Comparison of ENCODE assay signal across 34 cellular contexts in genomic region chr1:197066277-197066676, GRCh38. TPM values are rescaled to one million over a fixed set of nuclear protein-coding genes. Genes with fewer than 3 reads are reported as not detected.
"Had no signal": no experiment of that assay in that cellular context is flagged by ENCODE, and none has a peak within 500 bp of the region (broad histone marks: within the 10 kb centered on the region; RNA-seq: fewer than 3 reads in every experiment).

No MANE protein-coding gene starts in this region.

- FAIRE-seq: bronchial epithelial cell had no signal

- H3K27me3 ChIP-seq: ascending aorta, cardiac muscle cell had no signal

- DNase-seq: activated B cell treated with CpG ODN at 0.5 μM for 24 hours; activated CD4-positive, alpha-beta memory T cell treated with anti-CD3 and anti-CD28 coated beads for 36 hours; activated CD4-positive, alpha-beta T cell treated with anti-CD3 and anti-CD28 coated beads for 4 hours; activated CD4-positive, alpha-beta T cell treated with anti-CD3 and anti-CD28 coated beads, Interleukin-2, amount 10 ng/mL, durations not matched to agents 24 days and 14 days; activated CD4-positive, alpha-beta T cell treated with anti-CD3 and anti-CD28 coated beads, Interleukin-2, amount 50 U/mL, for 1 hour; activated CD4-positive, alpha-beta T cell treated with anti-CD3 and anti-CD28 coated beads, Interleukin-2, amount 50 U/mL, for 4 hours; activated CD4-positive, CD25-positive, alpha-beta regulatory T cell treated with anti-CD3 and anti-CD28 coated beads, Interleukin-2, amount 50 U/mL, for 72 hours; activated CD8-positive, alpha-beta memory T cell treated with anti-CD3 and anti-CD28 coated beads, Interleukin-2, amount 50 U/mL, for 4 hours; activated CD8-positive, alpha-beta T cell treated with anti-CD3 and anti-CD28 coated beads for 36 hours; activated effector memory CD4-positive, alpha-beta T cell treated with anti-CD3 and anti-CD28 coated beads, Interleukin-2, amount 50 U/mL, for 16 hours; activated gamma-delta T cell treated with Interleukin-2 at 50 U/mL for 16 hours; activated naive CD4-positive, alpha-beta T cell; activated naive CD4-positive, alpha-beta T cell treated with anti-CD3 and anti-CD28 coated beads for 36 hours; activated naive CD8-positive, alpha-beta T cell treated with anti-CD3 and anti-CD28 coated beads, Interleukin-2, amount 10 ng/mL, durations not matched to agents 7 days and 5 days; activated naive CD8-positive, alpha-beta T cell treated with anti-CD3 and anti-CD28 coated beads, Interleukin-2, amount 50 U/mL, for 24 hours; activated T-cell treated with anti-CD3 and anti-CD28 coated beads for 4 hours; activated T-cell treated with anti-CD3 and anti-CD28 coated beads, Interleukin-2, amount 50 U/mL, for 1 hour; activated T-cell treated with anti-CD3 and anti-CD28 coated beads, Interleukin-2, amount 50 U/mL, for 4 hours; activated T-cell treated with anti-CD3 and anti-CD28 coated beads, Interleukin-2, amount 50 U/mL, for 72 hours; amygdala; anterior cingulate cortex; caudate nucleus; cerebellar nuclear complex; T-helper 1 cell; T-helper 2 cell; T-helper 9 cell had no signal

- H3K9me3 ChIP-seq: ascending aorta had no signal

- H3K27ac ChIP-seq: ascending aorta, cardiac muscle cell, VCaP had no signal

- H3K4me1 ChIP-seq: ascending aorta had no signal

- H3K36me3 ChIP-seq: ascending aorta, cardiac muscle cell had no signal

- ATAC-seq: activated CD8-positive, alpha-beta T cell treated with anti-CD3 and anti-CD28 coated beads for 36 hours; activated naive CD8-positive, alpha-beta T cell treated with anti-CD3 and anti-CD28 coated beads, Interleukin-2, amount 50 U/mL, for 24 hours; activated T-cell treated with anti-CD3 and anti-CD28 coated beads, Interleukin-2, amount 50 U/mL, for 4 hours; activated T-cell treated with anti-CD3 and anti-CD28 coated beads, Interleukin-2, amount 50 U/mL, for 72 hours; activated T-helper 17 cell treated with anti-CD3 and anti-CD28 coated beads, Interleukin-2, amount 50 U/mL, for 72 hours had no signal

- H3K4me3 ChIP-seq: ascending aorta, cardiac muscle cell had no signal

RNA-seq across cellular contexts. Expression of gene F13B, which starts 0.8 kb away (rescaled TPM):
- total RNA-seq: activated B cell treated with CpG ODN at 0.5 μM for 24 hours; activated CD4-positive, alpha-beta memory T cell treated with anti-CD3 and anti-CD28 coated beads for 36 hours; activated CD4-positive, alpha-beta T cell treated with anti-CD3 and anti-CD28 coated beads, Interleukin-2, amount 10 ng/mL, durations not matched to agents 24 days and 14 days; activated CD8-positive, alpha-beta memory T cell treated with anti-CD3 and anti-CD28 coated beads for 36 hours; activated CD8-positive, alpha-beta T cell treated with anti-CD3 and anti-CD28 coated beads for 36 hours; activated naive CD4-positive, alpha-beta T cell treated with anti-CD3 and anti-CD28 coated beads for 36 hours; activated naive CD8-positive, alpha-beta T cell treated with anti-CD3 and anti-CD28 coated beads, Interleukin-2, amount 10 ng/mL, durations not matched to agents 7 days and 5 days; activated T-cell treated with anti-CD3 and anti-CD28 coated beads, Interleukin-2, amount 50 U/mL, for 4 hours; activated T-cell treated with anti-CD3 and anti-CD28 coated beads, Interleukin-2, amount 50 U/mL, for 72 hours; activated T-helper 1 cell treated with anti-CD3 and anti-CD28 coated beads, Interleukin-12 subunit alpha, Interleukin-12 subunit beta, Interleukin-2, Interleukin-4 antibody, amounts not matched to agents 30 ng/mL and 10 ng/mL and 1 ng/mL, durations not matched to agents 14 hours and 24 hours and 36 hours; ascending aorta; bronchial epithelial cell; cardiac muscle cell had no signal
- polyA plus RNA-seq: adipose tissue, cardiac muscle cell had no signal
